In genomic region chr13:23741879-23742510, GRCh38 we compare ENCODE assay signal across 10 cellular contexts.
DNase-seq lines count a peak whose midpoint lies in the region; ATAC-seq and TF ChIP-seq lines count a peak whose summit lies in the region.
"Had no signal": no experiment of that assay in that cellular context is flagged by ENCODE, and none has a peak within 500 bp of the region (broad histone marks: within the 10 kb centered on the region; RNA-seq: fewer than 3 reads in every experiment).

No MANE protein-coding gene starts in this region.

- H3K4me3 Mint-ChIP-seq in activated T-cell treated with anti-CD3 and anti-CD28 coated beads, Interleukin-2, amount 50 U/mL, for 4 hours = no peak overlapping the region

- peaks cover 24% of the 10 kb centered on the region for H3K4me1 Mint-ChIP-seq in activated T-cell treated with anti-CD3 and anti-CD28 coated beads, Interleukin-2, amount 50 U/mL, for 4 hours (ENCODE audit: low read depth)

- H3K4me3 ChIP-seq in AG04450 (ENCODE audit: low read depth, low read length) (no peak overlapping the region), RWPE2 (ENCODE audit: severe bottlenecking) (no peak overlapping the region), hepatocyte (no peak overlapping the region)
- H3K4me3 ChIP-seq: SJSA1 had no signal

- no peaks in the 10 kb centered on the region for H3K9me3 ChIP-seq in AG04450 (ENCODE audit: control insufficient read depth, insufficient read depth, low read length)
- H3K9me3 ChIP-seq in RWPE2 (ENCODE audit: severe bottlenecking) = no peaks in the 10 kb centered on the region
- no peaks in the 10 kb centered on the region for H3K9me3 ChIP-seq in hepatocyte (ENCODE audit: low read depth)
- H3K9me3 ChIP-seq: SJSA1 had no signal

- H3K36me3 Mint-ChIP-seq in activated T-cell treated with anti-CD3 and anti-CD28 coated beads, Interleukin-2, amount 50 U/mL, for 4 hours (ENCODE audit: insufficient read depth) = peaks cover 14% of the 10 kb centered on the region

- H3K27me3 ChIP-seq in AG04450 (ENCODE audit: control insufficient read depth, insufficient read depth, low read length) = no peaks in the 10 kb centered on the region
- no peaks in the 10 kb centered on the region for H3K27me3 ChIP-seq in RWPE2 (ENCODE audit: insufficient read depth, poor library complexity, severe bottlenecking)
- no peaks in the 10 kb centered on the region for H3K27me3 ChIP-seq in hepatocyte
- H3K27me3 ChIP-seq: SJSA1 had no signal

- peak; percentile 51 for TF ChIP-seq CTCF in AG04450 (IDR thresholded peaks at IDR 0.05; ENCODE audit: low read depth, low read length)
- peak; percentile 66 for TF ChIP-seq CTCF in GM12872 (IDR thresholded peaks at IDR 0.05; ENCODE audit: insufficient read depth, low read depth, low read length)
- peak; percentile 27 for TF ChIP-seq CTCF in RWPE2 (IDR thresholded peaks at IDR 0.05; ENCODE audit: poor library complexity, severe bottlenecking)
- TF ChIP-seq CTCF in hepatocyte (IDR thresholded peaks at IDR 0.05; ENCODE audit: poor library complexity) = peak; percentile 22

- no peak overlapping the region for H3K4me2 ChIP-seq in hepatocyte

- WGBS in hepatocyte (ENCODE audit: low lambda C conversion rate, missing lambda C conversion rate) = 73% methylated on average over 4 of the region's 4 CpGs

- H2AFZ ChIP-seq in hepatocyte = no peak overlapping the region

- no peaks in the 10 kb centered on the region for H3K36me3 ChIP-seq in RWPE2 (ENCODE audit: low read depth)
- no peaks in the 10 kb centered on the region for H3K36me3 ChIP-seq in hepatocyte (replicated peaks; ENCODE audit: insufficient read depth, low read depth)
- H3K36me3 ChIP-seq: SJSA1 had no signal

- no peaks in the 10 kb centered on the region for H3K9me3 Mint-ChIP-seq in activated T-cell treated with anti-CD3 and anti-CD28 coated beads, Interleukin-2, amount 50 U/mL, for 4 hours

- POLR2A ChIA-PET in AG04450 (lab: Yijun Ruan, JAX) = no interaction called here

- CTCF ChIA-PET in AG04450 (lab: Charles Lee) = interaction anchor here (0.5 to 1.0 kb wide), 2 partner anchors 9 to 19 kb away, joined by 3 to 7 read pairs; no protein-coding TSS in a partner anchor

- H3K9me2 ChIP-seq in hepatocyte (replicated peaks; ENCODE audit: insufficient read depth) = no peaks in the 10 kb centered on the region

- H4K20me1 ChIP-seq in hepatocyte (ENCODE audit: insufficient read depth, poor library complexity, severe bottlenecking) = no peaks in the 10 kb centered on the region

- no peaks in the 10 kb centered on the region for H3K27me3 Mint-ChIP-seq in activated T-cell treated with anti-CD3 and anti-CD28 coated beads, Interleukin-2, amount 50 U/mL, for 4 hours (ENCODE audit: low read depth)

- H3K4me1 ChIP-seq in RWPE2 (ENCODE audit: insufficient read depth, poor library complexity, severe bottlenecking) (peaks cover 17% of the 10 kb centered on the region), hepatocyte (ENCODE audit: insufficient read depth) (peaks cover 12% of the 10 kb centered on the region)
- H3K4me1 ChIP-seq: SJSA1 had no signal

- DNase-seq in AG04450 (ENCODE audit: low read depth, low spot score) (no peak), RWPE2 (ENCODE audit: low spot score) (no peak), hepatocyte (ENCODE audit: low spot score) (no peak), hippocampal formation (lab: John Stamatoyannopoulos, UW) (no peak)
- DNase-seq in effector CD4-positive, alpha-beta T cell = no peak
- DNase-seq in activated T-cell treated with anti-CD3 and anti-CD28 coated beads, Interleukin-2, amount 50 U/mL, for 4 hours = no peak
- DNase-seq: activated gamma-delta T cell treated with Interleukin-2 at 50 U/mL for 16 hours had no signal

- H3K27ac ChIP-seq in AG04450 (ENCODE audit: low read depth, low read length) (no peak overlapping the region), RWPE2 (ENCODE audit: poor library complexity, severe bottlenecking) (no peak overlapping the region), hepatocyte (peak overlapping the region; percentile 72)
- H3K27ac ChIP-seq: SJSA1 had no signal

- ATAC-seq in RWPE2 (ENCODE audit: low read depth) (no peak), GM18858 (IDR thresholded peaks at IDR 0.05; ENCODE audit: unreplicated experiment) (no peak)
- no peak for ATAC-seq in activated T-cell treated with anti-CD3 and anti-CD28 coated beads, Interleukin-2, amount 50 U/mL, for 4 hours

- no peaks in the 10 kb centered on the region for H3K79me2 ChIP-seq in hepatocyte
